In the genomic region with DNA sequence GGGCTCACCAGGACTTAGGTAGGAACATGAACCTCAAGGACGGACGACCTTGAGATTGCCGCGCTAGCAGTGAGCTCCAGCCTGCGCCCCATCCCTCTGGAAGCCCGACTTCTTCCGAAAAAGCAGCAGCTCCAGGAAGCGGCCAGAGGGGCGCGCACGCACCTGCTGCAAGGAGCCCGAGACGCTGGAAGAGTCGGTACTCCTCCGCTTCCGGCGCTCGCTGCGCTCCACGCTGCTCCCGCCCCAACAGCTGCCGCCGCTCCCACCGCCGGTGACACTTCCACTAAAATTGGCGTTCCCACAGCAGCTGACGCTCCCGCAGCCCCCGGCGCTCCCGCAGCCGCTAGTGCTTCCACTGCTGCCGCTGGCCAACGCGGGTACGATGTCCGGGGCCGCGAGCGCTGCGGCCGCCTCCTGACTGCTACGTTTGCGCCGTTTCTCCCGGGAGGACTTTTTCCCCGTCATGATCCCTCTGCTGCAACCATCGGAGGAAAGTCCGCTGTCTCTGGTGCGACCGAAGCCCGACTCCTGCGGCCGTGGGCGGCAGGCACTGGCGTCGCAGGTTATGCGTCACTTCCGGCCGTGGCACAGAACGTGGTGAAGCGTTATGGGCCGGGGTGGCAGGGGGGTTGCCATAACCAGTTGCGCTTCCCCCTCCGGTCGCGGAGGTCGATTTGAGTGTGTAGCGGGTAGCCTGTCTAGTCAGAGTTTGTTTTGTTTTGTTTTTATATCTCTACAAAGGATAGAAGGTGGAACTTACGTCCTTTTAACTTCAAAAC, we compare ENCODE assay signal across 8 cellular contexts. TPM values are rescaled to one million over a fixed set of nuclear protein-coding genes. Genes with fewer than 3 reads are reported as not detected.
DNase-seq lines count a peak whose midpoint lies in the region; ATAC-seq, FAIRE-seq and TF ChIP-seq lines count a peak whose summit lies in the region.

A gene with protein sequence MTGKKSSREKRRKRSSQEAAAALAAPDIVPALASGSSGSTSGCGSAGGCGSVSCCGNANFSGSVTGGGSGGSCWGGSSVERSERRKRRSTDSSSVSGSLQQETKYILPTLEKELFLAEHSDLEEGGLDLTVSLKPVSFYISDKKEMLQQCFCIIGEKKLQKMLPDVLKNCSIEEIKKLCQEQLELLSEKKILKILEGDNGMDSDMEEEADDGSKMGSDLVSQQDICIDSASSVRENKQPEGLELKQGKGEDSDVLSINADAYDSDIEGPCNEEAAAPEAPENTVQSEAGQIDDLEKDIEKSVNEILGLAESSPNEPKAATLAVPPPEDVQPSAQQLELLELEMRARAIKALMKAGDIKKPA (minus strand): TSS at position 552 of the 779 bp plus-strand sequence. CDS start 87 bp downstream, at position 465.

- H3K27me3 ChIP-seq in bronchial epithelial cell (ENCODE audit: control insufficient read depth, insufficient read depth, low read length): no peaks in the 10 kb centered on the region

- H3K36me3 ChIP-seq in bronchial epithelial cell (ENCODE audit: control insufficient read depth, insufficient read depth, low read length): no peaks in the 10 kb centered on the region

- peak; percentile 92 for DNase-seq in ACHN
- peak; percentile 67 for DNase-seq in NCI-H2171 (lab: John Stamatoyannopoulos, UW)
- DNase-seq in bronchial epithelial cell (ENCODE audit: low read depth): peak; percentile 80
- peak; percentile 96 for DNase-seq in iPS-NIHi7 (ENCODE audit: extremely low spot score)
- DNase-seq in smooth muscle cell of the brain vasculature (ENCODE audit: low read depth, low spot score): peak; percentile 73

- peak; percentile 88 for ATAC-seq in GM18867 (IDR thresholded peaks at IDR 0.05; ENCODE audit: unreplicated experiment)
- peak; percentile 90 for ATAC-seq in HG03103 (IDR thresholded peaks at IDR 0.05; ENCODE audit: low read depth, unreplicated experiment)

- H3K4me3 ChIP-seq in WI38 (ENCODE audit: low read depth, low read length) (peak within 1 kb of the TSS; percentile 84), bronchial epithelial cell (ENCODE audit: low read depth, low read length) (peak within 1 kb of the TSS; percentile 100)

- in situ Hi-C loops in ACHN (cut with HindIII; ENCODE audit: low pct_ligation_motif_present, low pct_unique_long_range_greater_than_20kb, low sequenced_read_pairs): no loop called here

- TF ChIP-seq CTCF in WI38 (IDR thresholded peaks at IDR 0.05; ENCODE audit: low read depth, low read length): 0 out of 2 replicates have a peak, but pooled peaks have one; percentile 10
- peak; percentile 60 for TF ChIP-seq CTCF in bronchial epithelial cell (IDR thresholded peaks at IDR 0.05; ENCODE audit: insufficient read depth, low read length, severe bottlenecking)

- no peak for FAIRE-seq in bronchial epithelial cell (lab: Jason Lieb, UNC)

RNA-seq across cellular contexts. Expression of the gene that starts here (rescaled TPM):
- total RNA-seq in bronchial epithelial cell: 22.4 and 22.5 TPM in 2 replicates

Comparison
In these comparisons a context has a peak if more than half of its experiments do, and no peak if none do; other contexts are left out.
1. Peak in every context shown above with its lines: DNase-seq, ATAC-seq and H3K4me3 ChIP-seq.